Comparison of ENCODE assay signal across 16 cellular contexts in the genomic region with DNA sequence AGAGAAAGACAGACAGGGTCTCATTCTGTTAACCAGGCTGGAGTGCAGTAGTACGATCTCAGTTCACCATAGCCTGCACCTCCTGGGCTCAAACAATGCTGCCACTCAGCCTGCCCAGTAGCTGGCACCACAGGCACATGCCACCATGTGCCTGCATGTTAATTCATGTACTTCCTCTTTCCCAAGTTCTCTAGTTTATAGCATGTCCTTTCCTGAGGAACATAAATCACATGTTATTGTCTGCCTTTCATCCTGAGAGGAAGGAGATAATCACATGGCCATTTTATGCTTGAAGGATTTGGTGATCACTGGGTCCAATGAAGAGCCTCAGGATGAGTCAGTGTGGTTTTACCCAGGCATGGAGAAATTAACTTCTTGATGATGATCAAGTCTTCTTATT. TPM values are rescaled to one million over a fixed set of nuclear protein-coding genes. Genes with fewer than 3 reads are reported as not detected.
A peak's percentile ranks its signal among the peaks of the same experiment; 100 is the strongest.
DNase-seq lines count a peak whose midpoint lies in the region; ATAC-seq and TF ChIP-seq lines count a peak whose summit lies in the region.
"Had no signal": no experiment of that assay in that cellular context is flagged by ENCODE, and none has a peak within 500 bp of the region (broad histone marks: within the 10 kb centered on the region; RNA-seq: fewer than 3 reads in every experiment).

No MANE protein-coding gene starts in this region.

- no peak for ATAC-seq in HG02852 (IDR thresholded peaks at IDR 0.05; ENCODE audit: unreplicated experiment)
- no peak for ATAC-seq in SK-N-SH treated with all-trans-retinoic acid at 6 μM for 48 hours
- ATAC-seq: Panc1 had no signal

- DNase-seq in G401 (ENCODE audit: low spot score) = peak; percentile 30
- DNase-seq in NCI-H69 (lab: John Stamatoyannopoulos, UW) = peak; percentile 28
- no peak for DNase-seq in NCI-H510A (lab: John Stamatoyannopoulos, UW)
- no peak for DNase-seq in WERI-Rb-1
- DNase-seq: activated CD4-positive, alpha-beta T cell treated with anti-CD3 and anti-CD28 coated beads, Interleukin-2, amount 10 ng/mL, durations not matched to agents 7 days and 5 days; DMS79 treated with DMSO at 0.1 percent for 48 hours; NCI-H1417 treated with DMSO at 0.1 percent for 48 hours; stimulated activated CD4-positive, alpha-beta T cell treated with anti-CD3 and anti-CD28 coated beads, Interleukin-4, amount 100 ng/mL, for 24 hours had no signal

- no peaks in the 10 kb centered on the region for H3K36me3 Mint-ChIP-seq in dendritic cell treated with granulocyte-macrophage colony-stimulating factor and Interleukin-4, amounts not matched to agents 40 ng/mL and 50 ng/mL, for 4 days (ENCODE audit: low read depth)
- H3K36me3 Mint-ChIP-seq: activated naive CD8-positive, alpha-beta T cell had no signal

- H3K4me3 ChIP-seq in neutrophil (ENCODE audit: low read depth in 1 of 2, low read length in 1 of 2) (no peak overlapping the region), WERI-Rb-1 (ENCODE audit: low read depth, low read length) (no peak overlapping the region)
- H3K4me3 ChIP-seq: thoracic aorta had no signal

- H3K4me1 ChIP-seq in neutrophil (ENCODE audit: control insufficient read depth in 1 of 2, insufficient read depth in 1 of 2, low read depth in 1 of 2, low read length in 1 of 2) = peaks cover 9 to 33% of the 10 kb centered on the region in 2 experiments

- H3K27ac ChIP-seq in neutrophil (peak overlapping the region; percentile 25), WERI-Rb-1 (no peak overlapping the region)
- H3K27ac ChIP-seq: thoracic aorta had no signal

- H3K9me3 Mint-ChIP-seq in dendritic cell treated with granulocyte-macrophage colony-stimulating factor and Interleukin-4, amounts not matched to agents 40 ng/mL and 50 ng/mL, for 4 days = no peaks in the 10 kb centered on the region
- H3K9me3 Mint-ChIP-seq: activated CD4-positive, alpha-beta T cell treated with anti-CD3 and anti-CD28 coated beads, Interleukin-2, amount 10 ng/mL, durations not matched to agents 7 days and 5 days; neural crest cell had no signal

- in situ Hi-C loops in G401 (cut with HindIII; ENCODE audit: low sequenced_read_pairs) = no loop called here

- H3K4me1 Mint-ChIP-seq in dendritic cell treated with granulocyte-macrophage colony-stimulating factor and Interleukin-4, amounts not matched to agents 40 ng/mL and 50 ng/mL, for 4 days (ENCODE audit: low read depth) = peaks cover 38% of the 10 kb centered on the region

- no peaks in the 10 kb centered on the region for H3K9me3 ChIP-seq in neutrophil
- H3K9me3 ChIP-seq in WERI-Rb-1 (ENCODE audit: severe bottlenecking) = peaks cover 5% of the 10 kb centered on the region
- H3K9me3 ChIP-seq: thoracic aorta had no signal

- intact Hi-C loops in dendritic cell treated with granulocyte-macrophage colony-stimulating factor and Interleukin-4, amounts not matched to agents 40 ng/mL and 50 ng/mL, for 4 days (cut with micrococcal nuclease) = loop anchor here (2.0 kb wide), 1 partner anchor 16 kb away; no protein-coding TSS in a partner anchor

- H3K27ac Mint-ChIP-seq in dendritic cell treated with granulocyte-macrophage colony-stimulating factor and Interleukin-4, amounts not matched to agents 40 ng/mL and 50 ng/mL, for 4 days = peak overlapping the region; percentile 54
- H3K27ac Mint-ChIP-seq: activated CD4-positive, alpha-beta T cell treated with anti-CD3 and anti-CD28 coated beads, Interleukin-2, amount 10 ng/mL, durations not matched to agents 7 days and 5 days; activated naive CD8-positive, alpha-beta T cell had no signal

- peaks cover 5% of the 10 kb centered on the region for H3K27me3 Mint-ChIP-seq in dendritic cell treated with granulocyte-macrophage colony-stimulating factor and Interleukin-4, amounts not matched to agents 40 ng/mL and 50 ng/mL, for 4 days

- no peak for TF ChIP-seq CTCF in neutrophil (IDR thresholded peaks at IDR 0.05)
- no peak for TF ChIP-seq CTCF in WERI-Rb-1 (IDR thresholded peaks at IDR 0.05; ENCODE audit: low read depth, low read length)

- no peak overlapping the region for H3K4me3 Mint-ChIP-seq in dendritic cell treated with granulocyte-macrophage colony-stimulating factor and Interleukin-4, amounts not matched to agents 40 ng/mL and 50 ng/mL, for 4 days
- H3K4me3 Mint-ChIP-seq: activated CD4-positive, alpha-beta T cell treated with anti-CD3 and anti-CD28 coated beads, Interleukin-2, amount 10 ng/mL, durations not matched to agents 7 days and 5 days; activated naive CD8-positive, alpha-beta T cell; neural crest cell had no signal

- H3K27me3 ChIP-seq in neutrophil (peaks cover 6% of the 10 kb centered on the region), WERI-Rb-1 (ENCODE audit: insufficient read depth, low read depth, severe bottlenecking) (no peaks in the 10 kb centered on the region)

- H3K36me3 ChIP-seq in neutrophil (no peaks in the 10 kb centered on the region), WERI-Rb-1 (no peaks in the 10 kb centered on the region)
- H3K36me3 ChIP-seq: thoracic aorta had no signal

TF ChIP-seq in SK-N-SH treated with all-trans-retinoic acid at 6 μM for 48 hours, 23 proteins besides CTCF, POLR2A, EP300 and RAD21:
- TF ChIP-seq ZFP3 (CRISPR knock-in tag; IDR thresholded peaks at IDR 0.05) (no peak), PPARA (CRISPR knock-in tag; IDR thresholded peaks at IDR 0.05; ENCODE audit: borderline replicate concordance) (no peak), BACH2 (CRISPR knock-in tag; IDR thresholded peaks at IDR 0.05; ENCODE audit: borderline replicate concordance) (no peak), TOX (CRISPR knock-in tag; IDR thresholded peaks at IDR 0.05; ENCODE audit: borderline replicate concordance) (no peak), ISL1 (CRISPR knock-in tag; IDR thresholded peaks at IDR 0.05) (no peak), TCF4 (CRISPR knock-in tag; IDR thresholded peaks at IDR 0.05; ENCODE audit: borderline replicate concordance) (no peak), ZC3H10 (CRISPR knock-in tag; IDR thresholded peaks at IDR 0.05) (no peak), CSDC2 (CRISPR knock-in tag; IDR thresholded peaks at IDR 0.05) (no peak)
- TF ChIP-seq, protein P1, sequence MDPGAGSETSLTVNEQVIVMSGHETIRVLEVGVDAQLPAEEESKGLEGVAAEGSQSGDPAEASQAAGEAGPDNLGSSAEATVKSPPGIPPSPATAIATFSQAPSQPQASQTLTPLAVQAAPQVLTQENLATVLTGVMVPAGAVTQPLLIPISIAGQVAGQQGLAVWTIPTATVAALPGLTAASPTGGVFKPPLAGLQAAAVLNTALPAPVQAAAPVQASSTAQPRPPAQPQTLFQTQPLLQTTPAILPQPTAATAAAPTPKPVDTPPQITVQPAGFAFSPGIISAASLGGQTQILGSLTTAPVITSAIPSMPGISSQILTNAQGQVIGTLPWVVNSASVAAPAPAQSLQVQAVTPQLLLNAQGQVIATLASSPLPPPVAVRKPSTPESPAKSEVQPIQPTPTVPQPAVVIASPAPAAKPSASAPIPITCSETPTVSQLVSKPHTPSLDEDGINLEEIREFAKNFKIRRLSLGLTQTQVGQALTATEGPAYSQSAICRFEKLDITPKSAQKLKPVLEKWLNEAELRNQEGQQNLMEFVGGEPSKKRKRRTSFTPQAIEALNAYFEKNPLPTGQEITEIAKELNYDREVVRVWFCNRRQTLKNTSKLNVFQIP (CRISPR knock-in tag; IDR thresholded peaks at IDR 0.05; ENCODE audit: borderline replicate concordance, low read depth) = no peak
- TF ChIP-seq, protein P2, sequence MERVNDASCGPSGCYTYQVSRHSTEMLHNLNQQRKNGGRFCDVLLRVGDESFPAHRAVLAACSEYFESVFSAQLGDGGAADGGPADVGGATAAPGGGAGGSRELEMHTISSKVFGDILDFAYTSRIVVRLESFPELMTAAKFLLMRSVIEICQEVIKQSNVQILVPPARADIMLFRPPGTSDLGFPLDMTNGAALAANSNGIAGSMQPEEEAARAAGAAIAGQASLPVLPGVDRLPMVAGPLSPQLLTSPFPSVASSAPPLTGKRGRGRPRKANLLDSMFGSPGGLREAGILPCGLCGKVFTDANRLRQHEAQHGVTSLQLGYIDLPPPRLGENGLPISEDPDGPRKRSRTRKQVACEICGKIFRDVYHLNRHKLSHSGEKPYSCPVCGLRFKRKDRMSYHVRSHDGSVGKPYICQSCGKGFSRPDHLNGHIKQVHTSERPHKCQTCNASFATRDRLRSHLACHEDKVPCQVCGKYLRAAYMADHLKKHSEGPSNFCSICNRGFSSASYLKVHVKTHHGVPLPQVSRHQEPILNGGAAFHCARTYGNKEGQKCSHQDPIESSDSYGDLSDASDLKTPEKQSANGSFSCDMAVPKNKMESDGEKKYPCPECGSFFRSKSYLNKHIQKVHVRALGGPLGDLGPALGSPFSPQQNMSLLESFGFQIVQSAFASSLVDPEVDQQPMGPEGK (CRISPR knock-in tag; IDR thresholded peaks at IDR 0.05; ENCODE audit: borderline replicate concordance) = no peak
- TF ChIP-seq, protein P3, sequence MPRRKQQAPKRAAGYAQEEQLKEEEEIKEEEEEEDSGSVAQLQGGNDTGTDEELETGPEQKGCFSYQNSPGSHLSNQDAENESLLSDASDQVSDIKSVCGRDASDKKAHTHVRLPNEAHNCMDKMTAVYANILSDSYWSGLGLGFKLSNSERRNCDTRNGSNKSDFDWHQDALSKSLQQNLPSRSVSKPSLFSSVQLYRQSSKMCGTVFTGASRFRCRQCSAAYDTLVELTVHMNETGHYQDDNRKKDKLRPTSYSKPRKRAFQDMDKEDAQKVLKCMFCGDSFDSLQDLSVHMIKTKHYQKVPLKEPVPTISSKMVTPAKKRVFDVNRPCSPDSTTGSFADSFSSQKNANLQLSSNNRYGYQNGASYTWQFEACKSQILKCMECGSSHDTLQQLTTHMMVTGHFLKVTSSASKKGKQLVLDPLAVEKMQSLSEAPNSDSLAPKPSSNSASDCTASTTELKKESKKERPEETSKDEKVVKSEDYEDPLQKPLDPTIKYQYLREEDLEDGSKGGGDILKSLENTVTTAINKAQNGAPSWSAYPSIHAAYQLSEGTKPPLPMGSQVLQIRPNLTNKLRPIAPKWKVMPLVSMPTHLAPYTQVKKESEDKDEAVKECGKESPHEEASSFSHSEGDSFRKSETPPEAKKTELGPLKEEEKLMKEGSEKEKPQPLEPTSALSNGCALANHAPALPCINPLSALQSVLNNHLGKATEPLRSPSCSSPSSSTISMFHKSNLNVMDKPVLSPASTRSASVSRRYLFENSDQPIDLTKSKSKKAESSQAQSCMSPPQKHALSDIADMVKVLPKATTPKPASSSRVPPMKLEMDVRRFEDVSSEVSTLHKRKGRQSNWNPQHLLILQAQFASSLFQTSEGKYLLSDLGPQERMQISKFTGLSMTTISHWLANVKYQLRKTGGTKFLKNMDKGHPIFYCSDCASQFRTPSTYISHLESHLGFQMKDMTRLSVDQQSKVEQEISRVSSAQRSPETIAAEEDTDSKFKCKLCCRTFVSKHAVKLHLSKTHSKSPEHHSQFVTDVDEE (CRISPR knock-in tag; IDR thresholded peaks at IDR 0.05) = no peak

RNA-seq across cellular contexts. Expression of a gene that starts 47.9 kb away (rescaled TPM):
- total RNA-seq in G401 (2014; rRNA removed; shearing (Covaris generic)) = 7.0 and 10.4 TPM in 2 replicates

RNA-seq across cellular contexts. Expression of a gene that starts 56.1 kb away (rescaled TPM):
- total RNA-seq in G401 (2014; rRNA removed; shearing (Covaris generic)) = 11.5 and 18.8 TPM in 2 replicates

RNA-seq across cellular contexts. Expression of a gene that starts 56.3 kb away (rescaled TPM):
- total RNA-seq in G401 (2014; rRNA removed; shearing (Covaris generic)) = 102 and 108 TPM in 2 replicates

Comparison
In these comparisons a context has a peak if more than half of its experiments do, and no peak if none do; other contexts are left out.
1. DNase-seq: peak in G401 (single experiment) and NCI-H69 (single experiment); none in NCI-H510A (single experiment) and WERI-Rb-1 (single experiment).